In genomic region chr15:89575146-89575655, GRCh38 we compare ENCODE assay signal across 8 cellular contexts. TPM values are rescaled to one million over a fixed set of nuclear protein-coding genes. Genes with fewer than 3 reads are reported as not detected.
DNase-seq lines count a peak whose midpoint lies in the region; ATAC-seq, FAIRE-seq and TF ChIP-seq lines count a peak whose summit lies in the region.

TSS of gene TICRR (plus strand) at chr15:89575469. CDS start at chr15:89575587, 118 bp downstream.

- peak within 1 kb of the TSS; percentile 76 for H3K27ac ChIP-seq in WERI-Rb-1

- in situ Hi-C loops in GM18951 (cut with MboI; ENCODE audit: low sequenced_read_pairs, unreplicated experiment) = no loop called here

- H3K9me3 ChIP-seq in WERI-Rb-1 (ENCODE audit: severe bottlenecking) = no peaks in the 10 kb centered on the region

- TF ChIP-seq POLR2A in GM18951 (IDR thresholded peaks at IDR 0.05; ENCODE audit: extremely low read depth, insufficient read depth, insufficient read length) = peak; percentile 71

- no peaks in the 10 kb centered on the region for H3K27me3 ChIP-seq in WERI-Rb-1 (ENCODE audit: insufficient read depth, low read depth, severe bottlenecking)
- H3K27me3 ChIP-seq in bronchial epithelial cell (ENCODE audit: control insufficient read depth, insufficient read depth, low read length) = no peaks in the 10 kb centered on the region

- H3K9me3 Mint-ChIP-seq in immature natural killer cell = no peaks in the 10 kb centered on the region

- FAIRE-seq in bronchial epithelial cell (lab: Jason Lieb, UNC) = peak; percentile 95

- H3K36me3 ChIP-seq in WERI-Rb-1 (peaks cover 24% of the 10 kb centered on the region), bronchial epithelial cell (ENCODE audit: control insufficient read depth, insufficient read depth, low read length) (no peaks in the 10 kb centered on the region)

- H3K27me3 Mint-ChIP-seq in immature natural killer cell (ENCODE audit: low read depth in 3 of 3) = peaks cover 8 to 16% (median 9%) of the 10 kb centered on the region in 3 donors

- peak within 1 kb of the TSS; percentile 86 for H3K4me3 ChIP-seq in WERI-Rb-1 (ENCODE audit: low read depth, low read length)
- peak within 1 kb of the TSS; percentile 85 for H3K4me3 ChIP-seq in bronchial epithelial cell (ENCODE audit: low read depth, low read length)

- TF ChIP-seq CTCF in WERI-Rb-1 (IDR thresholded peaks at IDR 0.05; ENCODE audit: low read depth, low read length) (no peak), bronchial epithelial cell (IDR thresholded peaks at IDR 0.05; ENCODE audit: insufficient read depth, low read length, severe bottlenecking) (no peak)

- H3K4me1 Mint-ChIP-seq in immature natural killer cell = peaks cover 8 to 17% of the 10 kb centered on the region in 2 donors

- H3K27ac Mint-ChIP-seq in immature natural killer cell = peak within 1 kb of the TSS in 4 of 6 donors; percentile 0 to 38 (median 22)

- H3K4me3 Mint-ChIP-seq in immature natural killer cell = peak within 1 kb of the TSS; percentile 75 to 85 (median 79)

- H3K36me3 Mint-ChIP-seq in immature natural killer cell = no peaks in the 10 kb centered on the region

- DNase-seq in AG08396 (ENCODE audit: low spot score) (peak; percentile 96), NCI-H2227 treated with DMSO at 0.1 percent for 48 hours (lab: John Stamatoyannopoulos, UW) (peak; percentile 99), WERI-Rb-1 (peak; percentile 98), bronchial epithelial cell (ENCODE audit: low read depth) (peak; percentile 99), immature natural killer cell (peak; percentile 97 to 98 (median 98)), smooth muscle cell of the brain vasculature (ENCODE audit: low read depth, low spot score) (peak; percentile 98)

- peak; percentile 96 for ATAC-seq in HG03175 (IDR thresholded peaks at IDR 0.05; ENCODE audit: unreplicated experiment)

RNA-seq across cellular contexts. Expression of gene TICRR, which starts in this region (rescaled TPM):
- 0.26 TPM in 2 replicates for total RNA-seq in bronchial epithelial cell
- under 1 TPM in 1 of 3 donors, not detected in 2; 0.10 TPM for polyA plus RNA-seq in immature natural killer cell

Comparison
In these comparisons a context has a peak if more than half of its experiments do, and no peak if none do; other contexts are left out.
1. Peak in every context shown above with its lines: DNase-seq, ATAC-seq, H3K4me3 ChIP-seq and H3K27ac ChIP-seq.
2. Peak in DNase-seq and H3K4me3 ChIP-seq in bronchial epithelial cell; RNA of the gene not detected or under 1 TPM.
3. Peak in DNase-seq in immature natural killer cell; RNA of the gene not detected or under 1 TPM.